In genomic region chr12:6452245-6452731, GRCh38 we compare ENCODE assay signal across 8 cellular contexts. TPM values are rescaled to one million over a fixed set of nuclear protein-coding genes. Genes with fewer than 3 reads are reported as not detected.
DNase-seq lines count a peak whose midpoint lies in the region; ATAC-seq and TF ChIP-seq lines count a peak whose summit lies in the region.

No MANE protein-coding gene starts in this region.

- intact Hi-C loops in head of caudate nucleus (cut with DNase I), result no loop called here

- peak overlapping the region; percentile 91 for H3K4me3 ChIP-seq in BE2C (ENCODE audit: low read depth, low read length)
- peak overlapping the region; percentile 53 for H3K4me3 ChIP-seq in parathyroid adenoma (ENCODE audit: low read depth, low read length)

- peak overlapping the region; percentile 94 for H2AFZ ChIP-seq in parathyroid adenoma

- H3K9me3 ChIP-seq in BE2C (no peaks in the 10 kb centered on the region), parathyroid adenoma (ENCODE audit: control insufficient read depth, low read length) (no peaks in the 10 kb centered on the region)

- peak overlapping the region; percentile 78 for H3K4me2 ChIP-seq in parathyroid adenoma (ENCODE audit: low read length)

- H3K27me3 ChIP-seq in BE2C, result no peaks in the 10 kb centered on the region
- no peaks in the 10 kb centered on the region for H3K27me3 ChIP-seq in parathyroid adenoma (ENCODE audit: control insufficient read depth, insufficient read depth, low read length)

- peaks cover 12% of the 10 kb centered on the region for H3K4me1 ChIP-seq in BE2C
- H3K4me1 ChIP-seq in parathyroid adenoma, result peaks cover 23% of the 10 kb centered on the region

- H3K9ac ChIP-seq in parathyroid adenoma, result peak overlapping the region; percentile 91

- peak overlapping the region; percentile 100 for H3K27ac ChIP-seq in parathyroid adenoma

- TF ChIP-seq CTCF in BE2C (IDR thresholded peaks at IDR 0.05; ENCODE audit: low read depth, low read length) (no peak), HFFc6 (IDR thresholded peaks at IDR 0.05) (no peak), parathyroid adenoma (IDR thresholded peaks at IDR 0.05) (no peak)

- peaks cover 37% of the 10 kb centered on the region for H3K4me1 Mint-ChIP-seq in HFFc6 (ENCODE audit: low read depth)

- peak overlapping the region; percentile 99 for H3K27ac Mint-ChIP-seq in HFFc6

- H3K36me3 ChIP-seq in BE2C (no peaks in the 10 kb centered on the region; the same call in none of the 2 replicates), parathyroid adenoma (ENCODE audit: control insufficient read depth, insufficient read depth, low read length) (no peaks in the 10 kb centered on the region)

- peaks cover 18% of the 10 kb centered on the region for H3K36me3 Mint-ChIP-seq in HFFc6 (ENCODE audit: low read depth)

- peaks cover 2% of the 10 kb centered on the region for H3K79me2 ChIP-seq in parathyroid adenoma

- no peak for ATAC-seq in GM19351 (IDR thresholded peaks at IDR 0.05; ENCODE audit: unreplicated experiment)

- peak overlapping the region; percentile 94 for H3K4me3 Mint-ChIP-seq in HFFc6

- H3K27me3 Mint-ChIP-seq in HFFc6 (ENCODE audit: insufficient read depth), result peaks cover under 1% of the 10 kb centered on the region

- DNase-seq in BE2C (no peak), HFFc6 (no peak), head of caudate nucleus (peak in 33 of 42 donors; percentile 16 to 72 (median 50)), NCI-H748 treated with DMSO at 0.1 percent for 48 hours (lab: John Stamatoyannopoulos, UW) (no peak)
- peak; percentile 61 to 63 for DNase-seq in activated T-cell treated with anti-CD3 and anti-CD28 coated beads, Interleukin-2, amount 50 U/mL, for 48 hours
- DNase-seq in activated CD4-positive, alpha-beta T cell treated with anti-CD3 and anti-CD28 coated beads for 48 hours, result no peak

- H3K9me3 Mint-ChIP-seq in HFFc6, result no peaks in the 10 kb centered on the region

RNA-seq across cellular contexts. Expression of gene TAPBPL, which starts 0.4 kb away (rescaled TPM):
- polyA plus RNA-seq in BE2C (2012; ENCODE audit: insufficient read depth, insufficient read length, low read depth), result 9.8 TPM
- 1 to 10 TPM; 4.3 to 8.2 (median 6.5) TPM for total RNA-seq in HFFc6 (2021; fragmentation: NEBNext Ultra II Directional; extraction: Animal tissue kit (Norgen Biotek cat#: 25700))

RNA-seq across cellular contexts. Expression of gene CD27, which starts 7.5 kb away (rescaled TPM):
- 2.4 TPM for polyA plus RNA-seq in BE2C (2012; ENCODE audit: insufficient read depth, insufficient read length, low read depth)
- under 1 TPM in 2 of 6 experiments, not detected in 4; 0.19 to 0.28 TPM for total RNA-seq in HFFc6 (2021; fragmentation: NEBNext Ultra II Directional; extraction: Animal tissue kit (Norgen Biotek cat#: 25700))

RNA-seq across cellular contexts. Expression of gene VAMP1, which starts 18.2 kb away (rescaled TPM):
- polyA plus RNA-seq in BE2C (2012; ENCODE audit: insufficient read depth, insufficient read length, low read depth), result 4.2 TPM
- 10 to 100 TPM in 5 of 6 experiments, 1 to 10 TPM in 1; 8.6 to 13.0 (median 10.8) TPM for total RNA-seq in HFFc6 (2021; fragmentation: NEBNext Ultra II Directional; extraction: Animal tissue kit (Norgen Biotek cat#: 25700))

RNA-seq across cellular contexts. Expression of gene MRPL51, which starts 40.8 kb away (rescaled TPM):
- polyA plus RNA-seq in BE2C (2012; ENCODE audit: insufficient read depth, insufficient read length, low read depth), result 231 TPM
- total RNA-seq in HFFc6 (2021; fragmentation: NEBNext Ultra II Directional; extraction: Animal tissue kit (Norgen Biotek cat#: 25700)), result 100 to 1,000 TPM; 227 to 290 (median 257) TPM

RNA-seq across cellular contexts. Expression of gene NCAPD2, which starts 41.6 kb away (rescaled TPM):
- 41.8 TPM for polyA plus RNA-seq in BE2C (2012; ENCODE audit: insufficient read depth, insufficient read length, low read depth)
- total RNA-seq in HFFc6 (2021; fragmentation: NEBNext Ultra II Directional; extraction: Animal tissue kit (Norgen Biotek cat#: 25700)), result 10 to 100 TPM; 42.2 to 75.9 (median 65.4) TPM

Comparison
In these comparisons a context has a peak if more than half of its experiments do, and no peak if none do; other contexts are left out.
1. DNase-seq: peak in activated T-cell treated with anti-CD3 and anti-CD28 coated beads, Interleukin-2, amount 50 U/mL, for 48 hours (2 of 2) and head of caudate nucleus (33 of 42); none in BE2C (single experiment), HFFc6 (single experiment), NCI-H748 treated with DMSO at 0.1 percent for 48 hours (single experiment) and activated CD4-positive, alpha-beta T cell treated with anti-CD3 and anti-CD28 coated beads for 48 hours (single experiment).